8 cellular contexts compared by ENCODE assay signal in genomic region chrX:129769467-129770154, GRCh38.
A peak's percentile ranks its signal among the peaks of the same experiment; 100 is the strongest.
DNase-seq lines count a peak whose midpoint lies in the region; ATAC-seq lines count a peak whose summit lies in the region.

No MANE protein-coding gene starts in this region.

- peak; percentile 40 for ATAC-seq in GM19395 (IDR thresholded peaks at IDR 0.05; ENCODE audit: unreplicated experiment)
- ATAC-seq in HG03460 (IDR thresholded peaks at IDR 0.05; ENCODE audit: unreplicated experiment): peak; percentile 46

- DNase-seq in activated T-cell treated with anti-CD3 and anti-CD28 coated beads for 1 hour (ENCODE audit: low read depth) (peak; percentile 58), NCI-H1436 treated with DMSO at 0.1 percent for 48 hours (lab: John Stamatoyannopoulos, UW) (no peak), ecto neural progenitor cell (ENCODE audit: low spot score) (no peak), SHP77 treated with DMSO at 0.1 percent for 48 hours (lab: John Stamatoyannopoulos, UW) (no peak), globus pallidus (ENCODE audit: low spot score) (no peak)
- DNase-seq in stimulated activated CD4-positive, alpha-beta T cell treated with anti-CD3 and anti-CD28 coated beads, Interleukin-12 subunit alpha, Interleukin-12 subunit beta, amount 100 ng/mL, for 48 hours (ENCODE audit: low read depth in 2 of 3, low spot score in 1 of 3): peak in 2 of 3 donors; percentile 50

Comparison
In these comparisons a context has a peak if more than half of its experiments do, and no peak if none do; other contexts are left out.
1. DNase-seq: peak in activated T-cell treated with anti-CD3 and anti-CD28 coated beads for 1 hour (single experiment) and stimulated activated CD4-positive, alpha-beta T cell treated with anti-CD3 and anti-CD28 coated beads, Interleukin-12 subunit alpha, Interleukin-12 subunit beta, amount 100 ng/mL, for 48 hours (2 of 3); none in NCI-H1436 treated with DMSO at 0.1 percent for 48 hours (single experiment), ecto neural progenitor cell (single experiment), SHP77 treated with DMSO at 0.1 percent for 48 hours (single experiment) and globus pallidus (single experiment).